15 cellular contexts compared by ENCODE assay signal in genomic region chr14:60189923-60190840, GRCh38. TPM values are rescaled to one million over a fixed set of nuclear protein-coding genes. Genes with fewer than 3 reads are reported as not detected.
DNase-seq lines count a peak whose midpoint lies in the region; ATAC-seq, FAIRE-seq and TF ChIP-seq lines count a peak whose summit lies in the region.
"Had no signal": no experiment of that assay in that cellular context is flagged by ENCODE, and none has a peak within 500 bp of the region (broad histone marks: within the 10 kb centered on the region; RNA-seq: fewer than 3 reads in every experiment).

No MANE protein-coding gene starts in this region.

- no peak overlapping the region for H3K23ac ChIP-seq in mesenchymal stem cell (ENCODE audit: low read length in 2 of 2)

- CTCF ChIA-PET in CD4-positive, alpha-beta T cell (lab: Charles Lee) = no interaction called here

- H2BK12ac ChIP-seq in mesenchymal stem cell (ENCODE audit: low read length in 2 of 2) = no peak overlapping the region

- no peak overlapping the region for H3K9ac ChIP-seq in mesenchymal stem cell (ENCODE audit: low read length)

- peak; percentile 72 for FAIRE-seq in GM18507 (lab: Jason Lieb, UNC)

- no peaks in the 10 kb centered on the region for H3K9me3 ChIP-seq in CD4-positive, alpha-beta T cell (ENCODE audit: control insufficient read depth, low read length)
- no peaks in the 10 kb centered on the region for H3K9me3 ChIP-seq in mesenchymal stem cell (ENCODE audit: control insufficient read depth, low read length)
- H3K9me3 ChIP-seq: lower lobe of right lung, MG63, testis had no signal

- 78% methylated on average over 4 of the region's 4 CpGs for WGBS in mesenchymal stem cell

- no peak for TF ChIP-seq CTCF in CD4-positive, alpha-beta T cell (IDR thresholded peaks at IDR 0.05)

- no peak overlapping the region for H2BK15ac ChIP-seq in mesenchymal stem cell (ENCODE audit: low read depth, poor library complexity, severe bottlenecking)

- no peaks in the 10 kb centered on the region for H3K36me3 Mint-ChIP-seq in CD4-positive, alpha-beta T cell (ENCODE audit: low read depth)
- no peaks in the 10 kb centered on the region for H3K36me3 Mint-ChIP-seq in activated naive CD4-positive, alpha-beta T cell treated with anti-CD3 and anti-CD28 coated beads, Interleukin-2, amount 50 U/mL, for 72 hours
- H3K36me3 Mint-ChIP-seq: activated naive CD4-positive, alpha-beta T cell treated with anti-CD3 and anti-CD28 coated beads, Interleukin-2, amount 50 U/mL, for 24 hours; CD4-positive, CD25-positive, alpha-beta regulatory T cell had no signal

- no peaks in the 10 kb centered on the region for H3K9me3 Mint-ChIP-seq in CD4-positive, alpha-beta T cell
- H3K9me3 Mint-ChIP-seq in activated naive CD4-positive, alpha-beta T cell treated with anti-CD3 and anti-CD28 coated beads, Interleukin-2, amount 50 U/mL, for 72 hours = no peaks in the 10 kb centered on the region
- H3K9me3 Mint-ChIP-seq: activated naive CD4-positive, alpha-beta T cell treated with anti-CD3 and anti-CD28 coated beads, Interleukin-2, amount 50 U/mL, for 24 hours; CD4-positive, CD25-positive, alpha-beta regulatory T cell had no signal

- no peaks in the 10 kb centered on the region for H3K79me1 ChIP-seq in mesenchymal stem cell (replicated peaks; ENCODE audit: low read length, poor library complexity, severe bottlenecking)

- no peaks in the 10 kb centered on the region for H3K4me1 Mint-ChIP-seq in CD4-positive, alpha-beta T cell (ENCODE audit: low read depth)
- H3K4me1 Mint-ChIP-seq: activated naive CD4-positive, alpha-beta T cell treated with anti-CD3 and anti-CD28 coated beads, Interleukin-2, amount 50 U/mL, for 24 hours; CD4-positive, CD25-positive, alpha-beta regulatory T cell had no signal

- H3K27me3 ChIP-seq in CD4-positive, alpha-beta T cell (ENCODE audit: control insufficient read depth, insufficient read depth, low read length) = no peaks in the 10 kb centered on the region
- no peaks in the 10 kb centered on the region for H3K27me3 ChIP-seq in mesenchymal stem cell (ENCODE audit: control insufficient read depth in 1 of 2, insufficient read depth in 1 of 2, low read length in 2 of 2)
- H3K27me3 ChIP-seq: MG63, testis had no signal

- H3K4me2 ChIP-seq in mesenchymal stem cell (ENCODE audit: low read length, poor library complexity, severe bottlenecking) = no peak overlapping the region

- no peak overlapping the region for H3K4me3 Mint-ChIP-seq in CD4-positive, alpha-beta T cell
- H3K4me3 Mint-ChIP-seq: activated naive CD4-positive, alpha-beta T cell treated with anti-CD3 and anti-CD28 coated beads, Interleukin-2, amount 50 U/mL, for 24 hours; CD4-positive, CD25-positive, alpha-beta regulatory T cell had no signal

- no peak overlapping the region for H3K27ac ChIP-seq in CD4-positive, alpha-beta T cell (ENCODE audit: low read depth, low read length)
- no peak overlapping the region for H3K27ac ChIP-seq in mesenchymal stem cell (ENCODE audit: low read length, poor library complexity, severe bottlenecking)
- H3K27ac ChIP-seq: lower lobe of right lung, testis had no signal

- H4K91ac ChIP-seq in mesenchymal stem cell (ENCODE audit: low read length) = no peak overlapping the region

- no peak for DNase-seq in GM18507 (ENCODE audit: extremely low spot score, insufficient read length, low read depth)
- DNase-seq in NCI-H1436 (lab: John Stamatoyannopoulos, UW) = peak; percentile 55
- DNase-seq in fibroblast of peridontal ligament (ENCODE audit: extremely low read depth) = peak; percentile 52
- DNase-seq in CD4-positive, alpha-beta T cell = no peak
- DNase-seq in activated naive CD4-positive, alpha-beta T cell treated with anti-CD3 and anti-CD28 coated beads, Interleukin-2, amount 50 U/mL, for 72 hours (ENCODE audit: low spot score in 2 of 2) = no peak
- no peak for DNase-seq in mesenchymal stem cell
- DNase-seq: CD4-positive, CD25-positive, alpha-beta regulatory T cell; lower lobe of right lung; MG63; NCI-H524 treated with DMSO at 0.1 percent for 48 hours; testis had no signal

- no peak overlapping the region for H2BK120ac ChIP-seq in mesenchymal stem cell (ENCODE audit: low read depth, low read length)

- no peak overlapping the region for H2AK5ac ChIP-seq in mesenchymal stem cell (ENCODE audit: low read length, severe bottlenecking)

- H3K18ac ChIP-seq in mesenchymal stem cell (ENCODE audit: low read depth in 1 of 2, low read length in 2 of 2) = no peak overlapping the region

- no peak overlapping the region for H3K14ac ChIP-seq in mesenchymal stem cell (ENCODE audit: low read length in 2 of 2)

- ATAC-seq in GM21717 (IDR thresholded peaks at IDR 0.05; ENCODE audit: unreplicated experiment) = peak; percentile 44
- no peak for ATAC-seq in HG03025 (IDR thresholded peaks at IDR 0.05; ENCODE audit: low FRiP score, unreplicated experiment)
- no peak for ATAC-seq in CD4-positive, alpha-beta T cell (ENCODE audit: poor library complexity)
- ATAC-seq in activated naive CD4-positive, alpha-beta T cell treated with anti-CD3 and anti-CD28 coated beads, Interleukin-2, amount 50 U/mL, for 72 hours = no peak
- ATAC-seq: esophagus mucosa, lower lobe of right lung had no signal

- POLR2A ChIA-PET in CD4-positive, alpha-beta T cell (lab: Charles Lee) = interaction anchor here (0.6 kb wide), 1 partner anchor 416 kb away, joined by 3 read pairs; no protein-coding TSS in a partner anchor

- H2AFZ ChIP-seq in mesenchymal stem cell (ENCODE audit: low read depth, low read length) = no peak overlapping the region

- no peak overlapping the region for H2BK5ac ChIP-seq in mesenchymal stem cell (ENCODE audit: low read depth, low read length, poor library complexity, severe bottlenecking)

- no peak overlapping the region for H4K8ac ChIP-seq in mesenchymal stem cell (ENCODE audit: low read length)

- no peak overlapping the region for H3K4me3 ChIP-seq in mesenchymal stem cell (ENCODE audit: insufficient read depth in 1 of 2, low read depth in 1 of 2, low read length in 2 of 2)
- H3K4me3 ChIP-seq: lower lobe of right lung, MG63, testis had no signal

- intact Hi-C loops in CD4-positive, alpha-beta T cell (cut with DNase I, micrococcal nuclease) = loop anchor here (5.0 to 10.0 kb wide), 8 partner anchors 52 to 1065 kb away; partner anchors contain the start of genes DAAM1 (in 1 of the 2), JKAMP (in 1 of the 2) and L3HYPDH (in 1 of the 2)

- H3K36me3 ChIP-seq in mesenchymal stem cell (ENCODE audit: control insufficient read depth in 1 of 2, insufficient read depth in 2 of 2, low read depth in 1 of 2, low read length in 2 of 2) = no peaks in the 10 kb centered on the region
- H3K36me3 ChIP-seq: lower lobe of right lung, MG63 had no signal

- no peak overlapping the region for H3K27ac Mint-ChIP-seq in CD4-positive, alpha-beta T cell
- H3K27ac Mint-ChIP-seq in activated naive CD4-positive, alpha-beta T cell treated with anti-CD3 and anti-CD28 coated beads, Interleukin-2, amount 50 U/mL, for 72 hours = no peak overlapping the region
- H3K27ac Mint-ChIP-seq: activated naive CD4-positive, alpha-beta T cell treated with anti-CD3 and anti-CD28 coated beads, Interleukin-2, amount 50 U/mL, for 24 hours; CD4-positive, CD25-positive, alpha-beta regulatory T cell had no signal

- peaks cover 4% of the 10 kb centered on the region for H3K27me3 Mint-ChIP-seq in CD4-positive, alpha-beta T cell
- H3K27me3 Mint-ChIP-seq: activated naive CD4-positive, alpha-beta T cell treated with anti-CD3 and anti-CD28 coated beads, Interleukin-2, amount 50 U/mL, for 24 hours had no signal

- H3K4me1 ChIP-seq in mesenchymal stem cell (ENCODE audit: control insufficient read depth, insufficient read depth, low read depth, low read length) = no peaks in the 10 kb centered on the region
- H3K4me1 ChIP-seq: lower lobe of right lung, testis had no signal

- no peak overlapping the region for H3K4ac ChIP-seq in mesenchymal stem cell (ENCODE audit: low read depth in 1 of 2, low read length in 2 of 2)

RNA-seq across cellular contexts. Expression of gene DHRS7, which starts 25.0 kb away (rescaled TPM):
- 10 to 100 TPM; 24.5 to 28.6 TPM for total RNA-seq in CD4-positive, alpha-beta T cell
- total RNA-seq in activated naive CD4-positive, alpha-beta T cell treated with anti-CD3 and anti-CD28 coated beads, Interleukin-2, amount 50 U/mL, for 72 hours = 10 to 100 TPM; 32.9 to 46.2 TPM
- 74.0 TPM for polyA plus RNA-seq in mesenchymal stem cell (2013, experiment 1 of 2)
- polyA plus RNA-seq in mesenchymal stem cell (2013, experiment 2 of 2) = 76.4 TPM

RNA-seq across cellular contexts. Expression of gene PPM1A, which starts 58.8 kb away (rescaled TPM):
- total RNA-seq in CD4-positive, alpha-beta T cell = 10 to 100 TPM; 96.9 to 97.2 TPM
- total RNA-seq in activated naive CD4-positive, alpha-beta T cell treated with anti-CD3 and anti-CD28 coated beads, Interleukin-2, amount 50 U/mL, for 72 hours = 10 to 100 TPM; 33.7 to 55.5 TPM
- 27.2 TPM for polyA plus RNA-seq in mesenchymal stem cell (2013, experiment 1 of 2)
- polyA plus RNA-seq in mesenchymal stem cell (2013, experiment 2 of 2) = 27.7 TPM

Comparison
In these comparisons a context has a peak if more than half of its experiments do, and no peak if none do; other contexts are left out.
1. DNase-seq: peak in NCI-H1436 (single experiment) and fibroblast of peridontal ligament (single experiment); none in GM18507 (single experiment), CD4-positive, alpha-beta T cell (0 of 10), activated naive CD4-positive, alpha-beta T cell treated with anti-CD3 and anti-CD28 coated beads, Interleukin-2, amount 50 U/mL, for 72 hours (0 of 2) and mesenchymal stem cell (single experiment).